Comparison of ENCODE assay signal across 11 cellular contexts in genomic region chr4:121788896-121789295, GRCh38. TPM values are rescaled to one million over a fixed set of nuclear protein-coding genes. Genes with fewer than 3 reads are reported as not detected.
DNase-seq lines count a peak whose midpoint lies in the region; ATAC-seq and TF ChIP-seq lines count a peak whose summit lies in the region.
"Had no signal": no experiment of that assay in that cellular context is flagged by ENCODE, and none has a peak within 500 bp of the region (broad histone marks: within the 10 kb centered on the region; RNA-seq: fewer than 3 reads in every experiment).

No MANE protein-coding gene starts in this region.

- peaks cover 8% of the 10 kb centered on the region for H3K4me1 Mint-ChIP-seq in activated naive CD8-positive, alpha-beta T cell treated with anti-CD3 and anti-CD28 coated beads for 36 hours

- H3K9me3 Mint-ChIP-seq in activated naive CD8-positive, alpha-beta T cell treated with anti-CD3 and anti-CD28 coated beads for 36 hours: peaks cover under 1% of the 10 kb centered on the region

- no peak overlapping the region for H3K4me3 ChIP-seq in testis

- no peak overlapping the region for H3K4me3 Mint-ChIP-seq in activated naive CD8-positive, alpha-beta T cell treated with anti-CD3 and anti-CD28 coated beads for 36 hours
- H3K4me3 Mint-ChIP-seq: brain; naive thymus-derived CD4-positive, alpha-beta T cell had no signal

- no peaks in the 10 kb centered on the region for H3K36me3 Mint-ChIP-seq in activated naive CD8-positive, alpha-beta T cell treated with anti-CD3 and anti-CD28 coated beads for 36 hours
- H3K36me3 Mint-ChIP-seq: brain; naive thymus-derived CD4-positive, alpha-beta T cell had no signal

- intact Hi-C loops in cardiac septum (cut with DNase I) (no loop called here), testis (cut with DNase I; ENCODE audit: low total_unique reads) (no loop called here)

- DNase-seq in GM13977 (ENCODE audit: low spot score) (peak; percentile 35), NCI-H1092 (lab: John Stamatoyannopoulos, UW) (no peak), cardiac septum (ENCODE audit: low spot score) (no peak), testis (no peak)
- no peak for DNase-seq in activated naive CD8-positive, alpha-beta T cell treated with anti-CD3 and anti-CD28 coated beads for 36 hours
- DNase-seq: naive thymus-derived CD4-positive, alpha-beta T cell; NCI-H1105 treated with DMSO at 0.1 percent for 48 hours had no signal

- no peak for TF ChIP-seq POLR2A in testis (IDR thresholded peaks at IDR 0.05)

- ATAC-seq in GM19455 (IDR thresholded peaks at IDR 0.05; ENCODE audit: unreplicated experiment) (peak; percentile 94), HG02852 (IDR thresholded peaks at IDR 0.05; ENCODE audit: unreplicated experiment) (peak; percentile 95), HG03558 (IDR thresholded peaks at IDR 0.05; ENCODE audit: extremely low read depth, unreplicated experiment) (peak; percentile 94)
- ATAC-seq: naive thymus-derived CD4-positive, alpha-beta T cell had no signal

- H3K36me3 ChIP-seq in testis (ENCODE audit: low read depth, missing control alignments): no peaks in the 10 kb centered on the region

- no peak for TF ChIP-seq CTCF in GM13977 (IDR thresholded peaks at IDR 0.05; ENCODE audit: extremely low read depth, insufficient read depth, missing control alignments)
- no peak for TF ChIP-seq CTCF in testis (IDR thresholded peaks at IDR 0.05)

- H3K9me3 ChIP-seq in testis: no peaks in the 10 kb centered on the region

- WGBS in testis, 2 donors: 89 to 94% methylated on average over 2 of the region's 2 CpGs

- no peaks in the 10 kb centered on the region for H3K4me1 ChIP-seq in testis

- peaks cover 44% of the 10 kb centered on the region for H3K27me3 Mint-ChIP-seq in activated naive CD8-positive, alpha-beta T cell treated with anti-CD3 and anti-CD28 coated beads for 36 hours

- in situ Hi-C loops in GM13977 (cut with MboI; ENCODE audit: low pct_unique_long_range_greater_than_20kb, low sequenced_read_pairs, unreplicated experiment): no loop called here

- no peak overlapping the region for H3K27ac Mint-ChIP-seq in activated naive CD8-positive, alpha-beta T cell treated with anti-CD3 and anti-CD28 coated beads for 36 hours
- H3K27ac Mint-ChIP-seq: naive thymus-derived CD4-positive, alpha-beta T cell had no signal

- H3K27me3 ChIP-seq in testis: no peaks in the 10 kb centered on the region

- no peak overlapping the region for H3K27ac ChIP-seq in testis

RNA-seq across cellular contexts. Expression of gene EXOSC9, which starts 12.2 kb away (rescaled TPM):
- total RNA-seq in cardiac septum (13.5 TPM), testis (10 to 100 TPM; 52.2 to 55.7 TPM)
- 10 to 100 TPM; 96.1 to 97.4 TPM for total RNA-seq in activated naive CD8-positive, alpha-beta T cell treated with anti-CD3 and anti-CD28 coated beads for 36 hours
- polyA plus RNA-seq in testis (ENCODE audit: insufficient read depth, low read depth, low replicate concordance): 74.6 TPM

RNA-seq across cellular contexts. Expression of gene SMIM43, which starts 23.9 kb away (rescaled TPM):
- total RNA-seq in cardiac septum: 0.27 TPM
- not detected for total RNA-seq in activated naive CD8-positive, alpha-beta T cell treated with anti-CD3 and anti-CD28 coated beads for 36 hours
- total RNA-seq in testis: under 1 TPM; 0.25 to 0.87 TPM
- polyA plus RNA-seq in testis (ENCODE audit: insufficient read depth, low read depth, low replicate concordance): 0.30 TPM
- total RNA-seq: naive thymus-derived CD4-positive, alpha-beta T cell had no signal
- polyA plus RNA-seq: naive thymus-derived CD4-positive, alpha-beta T cell had no signal

RNA-seq across cellular contexts. Expression of gene CCNA2, which starts 34.8 kb away (rescaled TPM):
- total RNA-seq in cardiac septum: 0.38 TPM
- 100 to 1,000 TPM; 127 to 128 TPM for total RNA-seq in activated naive CD8-positive, alpha-beta T cell treated with anti-CD3 and anti-CD28 coated beads for 36 hours
- total RNA-seq in testis: 1 to 10 TPM; 6.3 to 8.0 TPM
- 10.2 TPM for polyA plus RNA-seq in testis (ENCODE audit: insufficient read depth, low read depth, low replicate concordance)

Comparison
In these comparisons a context has a peak if more than half of its experiments do, and no peak if none do; other contexts are left out.
1. RNA of gene CCNA2, which starts 34.8 kb away (total RNA-seq): 127 to 128 TPM in activated naive CD8-positive, alpha-beta T cell treated with anti-CD3 and anti-CD28 coated beads for 36 hours; 6.3 to 8.0 TPM in testis and 0.38 TPM in cardiac septum (single experiment); every median in the first group is over 10 times any median in the second.
2. Peak in every context shown above with its lines, with median percentiles within 50 percentile points of each other: ATAC-seq.